Comparison of ENCODE assay signal across 1 cellular context in genomic region chr17:61822326-61823285, GRCh38.
TF ChIP-seq lines count a peak whose summit lies in the region.

No MANE protein-coding gene starts in this region.

TF ChIP-seq in GM12878, 131 proteins besides CTCF, POLR2A, EP300 and RAD21:
- TF ChIP-seq DPF2 (IDR thresholded peaks at IDR 0.05) = no peak
- peak in 1 of 2 experiments; percentile 85; a peak in 2 of 4 replicates for TF ChIP-seq ETV6 (conservative IDR thresholded peaks at IDR 0.05 in 1 of 2, IDR thresholded peaks at IDR 0.05 in 1 of 2; ENCODE audit: borderline replicate concordance in 1 of 2, low read depth in 1 of 2)
- TF ChIP-seq BCL11A (IDR thresholded peaks at IDR 0.05; ENCODE audit: low read depth, low read length) = no peak
- TF ChIP-seq IRF4 (IDR thresholded peaks at IDR 0.05; ENCODE audit: low read depth, low read length) = peak; percentile 47; the same call in 1 of the 2 replicates
- TF ChIP-seq SKIL (IDR thresholded peaks at IDR 0.05; ENCODE audit: low read depth, poor library complexity, severe bottlenecking) = no peak
- TF ChIP-seq WRNIP1 (IDR thresholded peaks at IDR 0.05; ENCODE audit: borderline replicate concordance, low read depth, low read length) = no peak
- TF ChIP-seq SREBF1 (IDR thresholded peaks at IDR 0.05; ENCODE audit: low read length) = no peak
- TF ChIP-seq SMAD5 (IDR thresholded peaks at IDR 0.05; ENCODE audit: low read depth) = no peak
- no peak for TF ChIP-seq ZBED1 (IDR thresholded peaks at IDR 0.05; ENCODE audit: borderline replicate concordance)
- TF ChIP-seq ZNF384 (IDR thresholded peaks at IDR 0.05; ENCODE audit: borderline replicate concordance, low read depth, low read length) = no peak
- TF ChIP-seq CEBPZ (IDR thresholded peaks at IDR 0.05; ENCODE audit: low read depth, low read length) = no peak
- no peak for TF ChIP-seq USF2 (IDR thresholded peaks at IDR 0.05; ENCODE audit: borderline replicate concordance, low read depth, low read length)
- no peak for TF ChIP-seq CHD4 (IDR thresholded peaks at IDR 0.05)
- TF ChIP-seq JUNB (IDR thresholded peaks at IDR 0.05) = peak; percentile 65
- no peak for TF ChIP-seq MEF2A (IDR thresholded peaks at IDR 0.05; ENCODE audit: insufficient read depth, low read depth, low read length)
- no peak for TF ChIP-seq SIX5 (IDR thresholded peaks at IDR 0.05; ENCODE audit: low read depth, low read length, severe bottlenecking)
- TF ChIP-seq NFXL1 (IDR thresholded peaks at IDR 0.05; ENCODE audit: borderline replicate concordance) = peak; percentile 80; the same call in 1 of the 2 replicates
- peak; percentile 27; the same call in 1 of the 2 replicates for TF ChIP-seq RB1 (IDR thresholded peaks at IDR 0.05; ENCODE audit: borderline replicate concordance)
- peak in 1 of 2 experiments; percentile 19; a peak in 1 of 4 replicates for TF ChIP-seq IKZF2 (IDR thresholded peaks at IDR 0.05)
